9 cellular contexts compared by ENCODE assay signal in genomic region chr5:173689713-173690360, GRCh38.
DNase-seq lines count a peak whose midpoint lies in the region; ATAC-seq and TF ChIP-seq lines count a peak whose summit lies in the region.
"Had no signal": no experiment of that assay in that cellular context is flagged by ENCODE, and none has a peak within 500 bp of the region (broad histone marks: within the 10 kb centered on the region; RNA-seq: fewer than 3 reads in every experiment).

No MANE protein-coding gene starts in this region.

- no peak overlapping the region for H3K18ac ChIP-seq in H9 (ENCODE audit: insufficient read length, low read depth, low read length)

- peak overlapping the region in 2 of 3 experiments; percentile 83 to 89; a peak in 3 of 7 replicates for H3K27ac Mint-ChIP-seq in H9
- peak overlapping the region; percentile 46 to 94 (median 84) for H3K27ac Mint-ChIP-seq in naive B cell

- no peak overlapping the region for H4K5ac ChIP-seq in H9 (ENCODE audit: insufficient read length, low read depth, low read length)

- H3K23me2 ChIP-seq in H9 (ENCODE audit: insufficient read length, low read depth, low read length, poor library complexity, severe bottlenecking), result no peaks in the 10 kb centered on the region

- H3K9me3 Mint-ChIP-seq in H9 (peaks cover 5 to 9% of the 10 kb centered on the region in 2 experiments; a peak in 3 of 5 replicates), naive B cell (peaks cover 0 to 6% (median 0%) of the 10 kb centered on the region in 7 donors)

- no peak overlapping the region for H2BK5ac ChIP-seq in H9 (ENCODE audit: insufficient read length, low read length)

- peaks cover 5% of the 10 kb centered on the region for H3K9me3 ChIP-seq in H9 (ENCODE audit: control insufficient read depth, low read depth, low read length)

- H3K9ac ChIP-seq in H9 (ENCODE audit: extremely low read depth, insufficient read length, low read length), result no peak overlapping the region

- H3K4me3 Mint-ChIP-seq in H9, result no peak overlapping the region
- peak overlapping the region; percentile 41 to 89 (median 82) for H3K4me3 Mint-ChIP-seq in naive B cell

- H3K79me2 ChIP-seq in H9 (ENCODE audit: insufficient read depth, low read length), result no peaks in the 10 kb centered on the region; the same call in 1 of the 2 replicates

- H2BK15ac ChIP-seq in H9 (ENCODE audit: low read depth, low read length), result no peak overlapping the region

- H2AFZ ChIP-seq in H9 (ENCODE audit: low read length), result no peak overlapping the region

- TF ChIP-seq CTCF in GM12864 (IDR thresholded peaks at IDR 0.05; ENCODE audit: low read depth, low read length, missing control alignments) (peak; percentile 18), H9 (conservative IDR thresholded peaks at IDR 0.05) (peak; percentile 7; the same call in 1 of the 3 replicates)

- no peak overlapping the region for H3K23ac ChIP-seq in H9 (ENCODE audit: insufficient read length, low read depth, low read length)

- DNase-seq in GM12864 (ENCODE audit: low read depth) (no peak), H9 (no peak), cerebellar cortex (ENCODE audit: low spot score) (peak; percentile 67), naive B cell (peak; percentile 40), HuH-7.5 (ENCODE audit: low spot score) (no peak), T1000 (lab: John Stamatoyannopoulos, UW) (no peak)
- no peak for DNase-seq in activated effector memory CD4-positive, alpha-beta T cell treated with anti-CD3 and anti-CD28 coated beads, Interleukin-2, amount 50 U/mL, for 16 hours

- H3K27me3 Mint-ChIP-seq in H9 (ENCODE audit: low read depth), result peaks cover 1% of the 10 kb centered on the region; the same call in 1 of the 2 replicates
- H3K27me3 Mint-ChIP-seq in naive B cell, result no peaks in the 10 kb centered on the region

- H3K4me1 ChIP-seq in H9 (ENCODE audit: insufficient read depth, low read length), result no peaks in the 10 kb centered on the region; the same call in 1 of the 2 replicates

- no peak overlapping the region for H2BK12ac ChIP-seq in H9 (ENCODE audit: insufficient read length, low read depth, low read length)

- no peak overlapping the region for H3K4ac ChIP-seq in H9 (ENCODE audit: low read depth, low read length)

- no peak overlapping the region; the same call in 1 of the 2 replicates for H3K14ac ChIP-seq in H9 (ENCODE audit: insufficient read depth, low read length)

- H3K4me1 Mint-ChIP-seq in H9 (peaks cover 19 to 20% of the 10 kb centered on the region in 2 experiments), naive B cell (peaks cover 32 to 51% (median 50%) of the 10 kb centered on the region in 3 donors)

- no peaks in the 10 kb centered on the region for H3K79me1 ChIP-seq in H9 (ENCODE audit: insufficient read depth, low read depth, low read length, poor library complexity, severe bottlenecking)

- H3K4me2 ChIP-seq in H9 (ENCODE audit: insufficient read depth, insufficient read length, low read length), result no peak overlapping the region

- no peaks in the 10 kb centered on the region for H3K27me3 ChIP-seq in H9 (ENCODE audit: insufficient read depth, low read length)
- H3K27me3 ChIP-seq: cardiac muscle cell had no signal

- no peak overlapping the region for H3T11ph ChIP-seq in H9 (ENCODE audit: low read length)

- H3K4me3 ChIP-seq in GM12864 (ENCODE audit: low read depth, low read length), result no peak overlapping the region
- H3K4me3 ChIP-seq: cardiac muscle cell had no signal

- no peak overlapping the region for H3K27ac ChIP-seq in H9 (ENCODE audit: insufficient read length, low read depth, low read length)
- H3K27ac ChIP-seq: cardiac muscle cell had no signal

- no peak overlapping the region for H3K56ac ChIP-seq in H9 (ENCODE audit: insufficient read length, low read depth, low read length)

- no peak overlapping the region for H2BK120ac ChIP-seq in H9 (ENCODE audit: low read depth, low read length, poor library complexity, severe bottlenecking)

- H2AK5ac ChIP-seq in H9 (ENCODE audit: insufficient read length, low read length), result no peak overlapping the region

- ATAC-seq in naive B cell (ENCODE audit: low read depth in 2 of 2), result peak; percentile 79 to 82
- no peak for ATAC-seq in GM19328 (IDR thresholded peaks at IDR 0.05; ENCODE audit: unreplicated experiment)

- no peak overlapping the region for H2BK20ac ChIP-seq in H9 (ENCODE audit: low read depth, low read length, poor library complexity, severe bottlenecking)

- WGBS in H9 (ENCODE audit: extremely low coverage, insufficient read length, low lambda C conversion rate), result no CpG with 5 or more reads among the region's 13 CpGs

- no peak overlapping the region for H4K8ac ChIP-seq in H9 (replicated peaks; ENCODE audit: insufficient read length, low read depth, low read length)

- peaks cover 6 to 11% (median 7%) of the 10 kb centered on the region in 3 experiments for H3K36me3 Mint-ChIP-seq in H9 (ENCODE audit: insufficient read depth in 1 of 3, low read depth in 3 of 3)
- H3K36me3 Mint-ChIP-seq in naive B cell, result peaks cover 0 to 6% of the 10 kb centered on the region in 2 donors

- H4K20me1 ChIP-seq in H9 (ENCODE audit: control insufficient read depth, insufficient read depth, insufficient read length), result no peaks in the 10 kb centered on the region

- no peak overlapping the region for H4K91ac ChIP-seq in H9 (ENCODE audit: insufficient read length, low read depth, low read length)

Comparison
In these comparisons a context has a peak if more than half of its experiments do, and no peak if none do; other contexts are left out.
1. DNase-seq: peak in cerebellar cortex (single experiment) and naive B cell (single experiment); none in GM12864 (single experiment), H9 (single experiment), HuH-7.5 (single experiment), activated effector memory CD4-positive, alpha-beta T cell treated with anti-CD3 and anti-CD28 coated beads, Interleukin-2, amount 50 U/mL, for 16 hours (single experiment) and T1000 (single experiment).
2. H3K4me3 Mint-ChIP-seq: peak in naive B cell (8 of 8); none in H9 (0 of 2).